Comparison of ENCODE assay signal across 8 cellular contexts in the genomic region with DNA sequence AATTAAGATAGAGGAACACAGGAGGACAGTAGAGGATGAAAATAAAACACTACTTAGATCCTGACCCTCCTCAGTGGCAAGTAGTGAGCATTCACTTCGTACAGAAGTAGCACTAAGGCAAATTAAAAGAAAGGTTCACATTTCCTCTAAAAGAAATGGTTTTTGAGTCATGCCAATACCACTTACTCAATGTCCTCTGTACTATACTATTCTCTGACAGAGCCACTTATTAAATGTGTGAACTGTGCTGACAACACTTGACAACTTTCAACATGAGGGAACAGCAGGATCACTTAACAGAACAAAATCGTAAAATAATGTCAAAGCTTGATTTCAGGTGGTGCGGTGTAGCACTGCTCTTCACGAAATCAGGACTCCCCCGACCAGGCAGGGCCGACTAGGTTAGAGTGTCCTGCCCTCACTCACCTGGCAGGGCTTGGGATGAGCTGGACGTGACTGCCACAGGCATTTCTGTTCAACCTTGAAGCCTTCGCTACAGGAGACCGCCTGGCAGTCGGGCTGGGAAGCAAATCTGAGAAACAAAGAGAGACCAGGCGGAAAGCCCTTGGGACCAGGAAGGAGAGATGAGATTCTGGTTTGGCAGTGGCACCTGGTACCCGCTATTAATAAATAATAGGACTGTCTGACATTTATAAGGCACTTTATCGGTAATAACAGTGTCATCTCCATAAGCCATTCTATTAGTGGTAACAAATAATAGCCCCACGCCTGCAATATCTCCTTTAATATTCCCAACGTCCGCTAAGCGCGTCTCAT. TPM values are rescaled to one million over a fixed set of nuclear protein-coding genes. Genes with fewer than 3 reads are reported as not detected.
DNase-seq lines count a peak whose midpoint lies in the region; ATAC-seq and TF ChIP-seq lines count a peak whose summit lies in the region.

No MANE protein-coding gene starts in this region.

- no peaks in the 10 kb centered on the region for H3K79me2 ChIP-seq in HCT116 (ENCODE audit: insufficient read depth, low read length)

- no peak for TF ChIP-seq POLR2A in HCT116 (IDR thresholded peaks at IDR 0.05; ENCODE audit: borderline replicate concordance, extremely low read depth, insufficient read depth, insufficient read length)

- no peaks in the 10 kb centered on the region for H3K36me3 ChIP-seq in A673 (ENCODE audit: insufficient read depth, low read length, poor library complexity, severe bottlenecking)
- no peaks in the 10 kb centered on the region for H3K36me3 ChIP-seq in HCT116 (ENCODE audit: control insufficient read depth in 1 of 2, insufficient read depth in 2 of 2, low read length in 2 of 2)
- no peaks in the 10 kb centered on the region for H3K36me3 ChIP-seq in ascending aorta

- TF ChIP-seq RAD21 in HCT116 (IDR thresholded peaks at IDR 0.05; ENCODE audit: low read depth), result no peak

- H3K9me3 ChIP-seq in A673 (ENCODE audit: low read depth, low read length, poor library complexity, severe bottlenecking) (no peaks in the 10 kb centered on the region), HCT116 (ENCODE audit: control insufficient read depth in 1 of 2, insufficient read depth in 1 of 2, low read depth in 1 of 2, low read length in 2 of 2) (no peaks in the 10 kb centered on the region), ascending aorta (no peaks in the 10 kb centered on the region), mononuclear cell (ENCODE audit: low read depth, low read length) (no peaks in the 10 kb centered on the region)

- H3K9ac ChIP-seq in HCT116 (ENCODE audit: low read length), result peak overlapping the region; percentile 63

- TF ChIP-seq CTCF in A673 (conservative IDR thresholded peaks at IDR 0.05; ENCODE audit: low read depth, low read length), result no peak
- TF ChIP-seq CTCF in HCT116 (IDR thresholded peaks at IDR 0.05 in 2 of 3, conservative IDR thresholded peaks at IDR 0.05 in 1 of 3; ENCODE audit: borderline replicate concordance in 1 of 3, insufficient read depth in 1 of 3, low read depth in 2 of 3, low read length in 2 of 3), result no peak
- TF ChIP-seq CTCF in ascending aorta (IDR thresholded peaks at IDR 0.05), result no peak

- DNase-seq in A673 (ENCODE audit: low spot score), result no peak
- no peak for DNase-seq in HCT116 (ENCODE audit: low read depth, low spot score)
- no peak for DNase-seq in ascending aorta (ENCODE audit: low spot score in 2 of 2)
- DNase-seq in stimulated activated CD4-positive, alpha-beta T cell treated with anti-CD3 and anti-CD28 coated beads, Interleukin-4, amount 100 ng/mL, for 4 hours, result no peak
- no peak for DNase-seq in stimulated activated naive CD4-positive, alpha-beta T cell (lab: John Stamatoyannopoulos, UW)
- DNase-seq in HUDEP-2 (lab: John Stamatoyannopoulos, UW; ENCODE audit: unreplicated experiment in 76 of 76), result no peak

- no peak overlapping the region for H3K27ac ChIP-seq in A673 (ENCODE audit: low read depth, low read length, poor library complexity, severe bottlenecking)
- no peak overlapping the region for H3K27ac ChIP-seq in HCT116 (ENCODE audit: low read depth, low read length)
- no peak overlapping the region for H3K27ac ChIP-seq in ascending aorta

- H3K4me3 ChIP-seq in A673 (ENCODE audit: low read depth, low read length, poor library complexity, severe bottlenecking) (peak overlapping the region; percentile 53), HCT116 (replicated peaks in 1 of 2; ENCODE audit: low read depth in 1 of 2, low read length in 2 of 2) (peak overlapping the region; percentile 56 to 68), ascending aorta (peak overlapping the region; percentile 49 to 65), mononuclear cell (ENCODE audit: low read length) (peak overlapping the region; percentile 49)

- no peaks in the 10 kb centered on the region for H4K20me1 ChIP-seq in HCT116 (ENCODE audit: insufficient read depth)

- CTCF ChIA-PET in A673 (lab: Charles Lee), result interaction anchor here (0.7 kb wide), 1 partner anchor 135 kb away, joined by 3 read pairs; no protein-coding TSS in a partner anchor
- CTCF ChIA-PET in HCT116 (lab: Charles Lee), result interaction anchor here (2.7 kb wide), 1 partner anchor 135 kb away, joined by 10 read pairs; no protein-coding TSS in a partner anchor

- BruUV-seq in A673 (replicated peaks; lab: Mats Ljungman, UMichigan) (no TSS peak), HCT116 (replicated peaks; lab: Mats Ljungman, UMichigan) (TSS peak; percentile 38)

- 0 out of 2 replicates have a peak, but pooled peaks have one; percentile 4 for ATAC-seq in HCT116
- no peak for ATAC-seq in HG03565 (IDR thresholded peaks at IDR 0.05; ENCODE audit: unreplicated experiment)

- no peaks in the 10 kb centered on the region for H3K9me2 ChIP-seq in HCT116 (ENCODE audit: insufficient read depth)

- peak overlapping the region; percentile 87 for H2AFZ ChIP-seq in HCT116 (ENCODE audit: low read depth, low read length, poor library complexity, severe bottlenecking)

- peaks cover 12% of the 10 kb centered on the region for H3K27me3 ChIP-seq in A673 (replicated peaks; ENCODE audit: insufficient read depth, low read depth, low read length, poor library complexity)
- H3K27me3 ChIP-seq in HCT116 (ENCODE audit: insufficient read depth, low read length), result no peaks in the 10 kb centered on the region
- no peaks in the 10 kb centered on the region for H3K27me3 ChIP-seq in ascending aorta
- H3K27me3 ChIP-seq in mononuclear cell (ENCODE audit: insufficient read depth, low read length), result peaks cover 4% of the 10 kb centered on the region

- RAD21 ChIA-PET in HCT116 (lab: Charles Lee; ENCODE audit: low non-redundant PET in 1 of 2, low total read pairs in 2 of 2, uncharacterized antibody in 2 of 2, unreplicated experiment in 2 of 2), result interaction anchor here (0.6 to 1.6 kb wide), 2 partner anchors 16 to 135 kb away, joined by 3 to 6 read pairs; no protein-coding TSS in a partner anchor

- POLR2A ChIA-PET in A673 (lab: Charles Lee; ENCODE audit: low non-redundant PET) (interaction anchor here (0.7 kb wide), 1 partner anchor 36 kb away, joined by 5 read pairs; no protein-coding TSS in a partner anchor), HCT116 (lab: Charles Lee) (interaction anchor here (0.7 to 0.8 kb wide), 2 partner anchors 11 to 1011 kb away, joined by 3 to 4 read pairs; partner anchors contain the start of gene GALK2)

- H3K4me1 ChIP-seq in A673 (ENCODE audit: insufficient read depth, low read length, poor library complexity, severe bottlenecking) (no peaks in the 10 kb centered on the region), HCT116 (ENCODE audit: control insufficient read depth in 1 of 2, insufficient read depth in 2 of 2, low read length in 2 of 2) (peaks cover 9 to 20% of the 10 kb centered on the region in 2 experiments; a peak in 3 of 4 replicates), ascending aorta (peaks cover 2 to 3% of the 10 kb centered on the region in 2 donors), mononuclear cell (ENCODE audit: insufficient read depth, low read length) (peaks cover 17% of the 10 kb centered on the region)

- H3K4me2 ChIP-seq in HCT116 (ENCODE audit: low read length), result peak overlapping the region; percentile 97

- intact Hi-C loops in A673 (cut with micrococcal nuclease; ENCODE audit: unreplicated experiment), result no loop called here
- intact Hi-C loops in HCT116 (cut with micrococcal nuclease), result no loop called here
- intact Hi-C loops in ascending aorta (cut with DNase I), result no loop called here

TF ChIP-seq in HCT116, 20 proteins besides CTCF, POLR2A, EP300 and RAD21:
- no peak for TF ChIP-seq SP1 (IDR thresholded peaks at IDR 0.05; ENCODE audit: low read depth)
- no peak for TF ChIP-seq ELF1 (IDR thresholded peaks at IDR 0.05; ENCODE audit: borderline replicate concordance, low read depth)
TF ChIP-seq in HCT116: peak in this region for 0.

RNA-seq across cellular contexts. Expression of gene SLC27A2, which starts 0.6 kb away (rescaled TPM):
- total RNA-seq in A673 (2021), result 0.77 and 0.79 TPM in 2 replicates
- total RNA-seq in HCT116 (2021; ENCODE audit: unreplicated experiment), result 14.0 TPM
- 10.8 and 12.0 TPM in 2 replicates for polyA plus RNA-seq in HCT116 (2012)
- total RNA-seq in ascending aorta, result not detected
- 0.42 TPM for total RNA-seq in mononuclear cell
